Comparison of ENCODE assay signal across 23 cellular contexts in the genomic region with DNA sequence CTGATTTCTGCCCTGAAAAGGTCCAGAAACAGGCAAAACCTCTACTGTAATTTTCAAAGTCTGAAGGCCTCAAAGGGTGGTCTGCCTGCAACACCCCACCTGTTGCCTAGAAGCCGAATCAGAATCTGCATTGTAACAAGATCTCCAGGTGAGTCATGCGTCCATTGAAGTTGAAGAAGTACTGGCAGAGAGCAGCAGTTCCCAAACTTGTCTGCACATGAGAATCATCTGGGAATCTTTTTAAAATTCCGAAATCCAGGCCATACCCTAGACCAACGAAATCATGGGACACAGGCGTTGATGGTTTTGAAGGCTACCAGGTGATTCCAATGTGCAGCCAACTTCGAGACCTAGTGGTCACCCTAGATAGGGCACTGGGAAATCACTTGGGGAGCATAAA. TPM values are rescaled to one million over a fixed set of nuclear protein-coding genes. Genes with fewer than 3 reads are reported as not detected.
"Had no signal": no experiment of that assay in that cellular context is flagged by ENCODE, and none has a peak within 500 bp of the region (broad histone marks: within the 10 kb centered on the region; RNA-seq: fewer than 3 reads in every experiment).

No MANE protein-coding gene starts in this region.

- H3K27me3 ChIP-seq: colonic mucosa, gastrocnemius medialis, right lobe of liver, tibial artery had no signal

- DNase-seq: colonic mucosa; dermis blood vessel endothelial cell; gastrocnemius medialis; heart right ventricle; kidney; left cardiac atrium; left ventricle myocardium inferior; lower lobe of right lung; mesenchymal stem cell; naive B cell; right lobe of liver; stimulated activated CD4-positive, alpha-beta T cell treated with anti-CD3 and anti-CD28 coated beads, Interleukin-4, amount 100 ng/mL, for 1 hour; stimulated activated CD8-positive, alpha-beta memory T cell treated with anti-CD3 and anti-CD28 coated beads, Interleukin-4, amount 100 ng/mL, for 48 hours; stimulated activated naive CD8-positive, alpha-beta T cell treated with anti-CD3 and anti-CD28 coated beads, Interleukin-15, Interleukin-2, amounts not matched to agents 100 U/mL and 50 U/mL, for 24 hours; tibial artery had no signal

- H3K36me3 ChIP-seq: colonic mucosa, gastrocnemius medialis, heart right ventricle, left ventricle myocardium inferior, lower lobe of right lung, prostate gland, right lobe of liver, tibial artery had no signal

- H3K4me3 ChIP-seq: colonic mucosa, gastrocnemius medialis, heart right ventricle, left ventricle myocardium inferior, lower lobe of right lung, prostate gland, right lobe of liver, tibial artery had no signal

- H3K9me3 ChIP-seq: colonic mucosa, gastrocnemius medialis, heart right ventricle, left ventricle myocardium inferior, lower lobe of right lung, prostate gland, right lobe of liver, tibial artery had no signal

- ATAC-seq: gastrocnemius medialis; heart right ventricle; left cardiac atrium; lower lobe of right lung; right lobe of liver; stimulated activated effector memory CD8-positive, alpha-beta T cell treated with anti-CD3 and anti-CD28 coated beads, Interleukin-12 subunit alpha, Interleukin-12 subunit beta, amount 100 ng/mL, for 72 hours; stimulated activated naive CD8-positive, alpha-beta T cell treated with anti-CD3 and anti-CD28 coated beads, Interleukin-15, Interleukin-2, amounts not matched to agents 100 U/mL and 50 U/mL, for 24 hours had no signal

- H3K4me1 ChIP-seq: parathyroid adenoma, prostate gland had no signal

- H3K27ac ChIP-seq: colonic mucosa, gastrocnemius medialis, heart right ventricle, left ventricle myocardium inferior, lower lobe of right lung, parathyroid adenoma, prostate gland, right lobe of liver, tibial artery had no signal

RNA-seq across cellular contexts. Expression of a gene that starts 27.6 kb away (rescaled TPM):
- total RNA-seq: cerebellum, colonic mucosa, dermis blood vessel endothelial cell, fibroblast of lung, gastrocnemius medialis, kidney, left cardiac atrium, left ventricle myocardium inferior, lower lobe of right lung, omental fat pad, prostate gland, renal cortical epithelial cell, right lobe of liver, ureter had no signal
